In the genomic region with DNA sequence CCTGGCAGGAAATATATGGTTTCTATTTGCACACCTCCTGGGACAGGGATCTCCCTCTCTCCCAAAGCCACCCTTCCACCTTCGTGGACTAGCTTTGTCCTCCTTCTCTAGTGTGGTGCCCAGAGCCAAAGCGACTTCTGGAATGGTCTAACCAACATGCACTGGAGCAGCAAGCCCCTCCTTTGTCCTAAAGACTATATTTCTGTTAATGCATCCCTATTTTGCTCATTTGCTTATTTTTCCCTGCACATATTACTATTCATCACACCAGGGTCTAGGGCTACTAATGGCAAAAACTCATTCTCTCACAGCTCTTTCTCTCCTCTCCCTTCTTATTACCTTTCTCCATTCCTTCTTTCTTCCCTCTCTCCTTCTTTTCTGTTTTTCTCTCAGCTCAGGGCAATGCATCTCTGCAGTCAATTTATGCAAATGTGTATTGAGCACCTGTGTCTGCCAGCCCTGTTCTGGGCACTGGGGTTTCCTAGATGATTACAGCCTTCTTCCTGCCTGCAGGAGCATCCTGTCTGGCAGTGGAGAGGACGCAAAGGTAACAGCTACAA, we compare ENCODE assay signal across 3 cellular contexts.
TF ChIP-seq lines count a peak whose summit lies in the region.

No MANE protein-coding gene starts in this region.

TF ChIP-seq in SK-N-SH treated with all-trans-retinoic acid at 6 μM for 48 hours, 23 proteins besides CTCF, POLR2A, EP300 and RAD21:
- TF ChIP-seq ZNF70 (CRISPR knock-in tag; IDR thresholded peaks at IDR 0.05) (peak; percentile 93), ISL1 (CRISPR knock-in tag; IDR thresholded peaks at IDR 0.05) (no peak)

TF ChIP-seq in SK-N-SH, 30 proteins besides CTCF, POLR2A, EP300 and RAD21:
- TF ChIP-seq GABPA (IDR thresholded peaks at IDR 0.05; ENCODE audit: low read depth), result no peak
- no peak for TF ChIP-seq TEAD4 (IDR thresholded peaks at IDR 0.05; ENCODE audit: borderline replicate concordance, insufficient read depth)
- TF ChIP-seq TAF1 (IDR thresholded peaks at IDR 0.05; ENCODE audit: borderline replicate concordance, low read depth, low read length), result no peak
- TF ChIP-seq, protein P1, sequence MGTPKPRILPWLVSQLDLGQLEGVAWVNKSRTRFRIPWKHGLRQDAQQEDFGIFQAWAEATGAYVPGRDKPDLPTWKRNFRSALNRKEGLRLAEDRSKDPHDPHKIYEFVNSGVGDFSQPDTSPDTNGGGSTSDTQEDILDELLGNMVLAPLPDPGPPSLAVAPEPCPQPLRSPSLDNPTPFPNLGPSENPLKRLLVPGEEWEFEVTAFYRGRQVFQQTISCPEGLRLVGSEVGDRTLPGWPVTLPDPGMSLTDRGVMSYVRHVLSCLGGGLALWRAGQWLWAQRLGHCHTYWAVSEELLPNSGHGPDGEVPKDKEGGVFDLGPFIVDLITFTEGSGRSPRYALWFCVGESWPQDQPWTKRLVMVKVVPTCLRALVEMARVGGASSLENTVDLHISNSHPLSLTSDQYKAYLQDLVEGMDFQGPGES (IDR thresholded peaks at IDR 0.05; ENCODE audit: low read depth, low read length), result no peak
- TF ChIP-seq RXRA (IDR thresholded peaks at IDR 0.05; ENCODE audit: borderline replicate concordance, low read depth), result no peak
- no peak for TF ChIP-seq JUND (IDR thresholded peaks at IDR 0.05)
- TF ChIP-seq SMC3 (IDR thresholded peaks at IDR 0.05; ENCODE audit: low read depth, low read length), result no peak
- TF ChIP-seq, protein P2, sequence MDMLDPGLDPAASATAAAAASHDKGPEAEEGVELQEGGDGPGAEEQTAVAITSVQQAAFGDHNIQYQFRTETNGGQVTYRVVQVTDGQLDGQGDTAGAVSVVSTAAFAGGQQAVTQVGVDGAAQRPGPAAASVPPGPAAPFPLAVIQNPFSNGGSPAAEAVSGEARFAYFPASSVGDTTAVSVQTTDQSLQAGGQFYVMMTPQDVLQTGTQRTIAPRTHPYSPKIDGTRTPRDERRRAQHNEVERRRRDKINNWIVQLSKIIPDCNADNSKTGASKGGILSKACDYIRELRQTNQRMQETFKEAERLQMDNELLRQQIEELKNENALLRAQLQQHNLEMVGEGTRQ (IDR thresholded peaks at IDR 0.05; ENCODE audit: borderline replicate concordance, low read depth, low read length), result no peak
- TF ChIP-seq ELF1 (IDR thresholded peaks at IDR 0.05), result no peak
- TF ChIP-seq NRF1 (IDR thresholded peaks at IDR 0.05; ENCODE audit: low read depth, low read length), result no peak
- TF ChIP-seq MEF2A (IDR thresholded peaks at IDR 0.05; ENCODE audit: borderline replicate concordance, low read depth), result no peak
- TF ChIP-seq SIN3A (IDR thresholded peaks at IDR 0.05; ENCODE audit: borderline replicate concordance, low read depth, low read length), result no peak
TF ChIP-seq in SK-N-SH: peak in this region for 0.

TF ChIP-seq in H1, 55 proteins besides CTCF, POLR2A, EP300 and RAD21:
- TF ChIP-seq NANOG (IDR thresholded peaks at IDR 0.05; ENCODE audit: insufficient read depth, low read depth, low read length, poor library complexity, severe bottlenecking) (no peak), CTBP2 (IDR thresholded peaks at IDR 0.05; ENCODE audit: borderline replicate concordance, insufficient read depth, insufficient read length, low read length) (no peak), TBP (IDR thresholded peaks at IDR 0.05; ENCODE audit: low read depth, low read length) (no peak), SP4 (IDR thresholded peaks at IDR 0.05; ENCODE audit: low read length) (no peak), SIX5 (IDR thresholded peaks at IDR 0.05; ENCODE audit: low read depth, low read length) (no peak), HDAC2 (IDR thresholded peaks at IDR 0.05; ENCODE audit: borderline replicate concordance in 1 of 2, low read depth in 2 of 2, low read length in 2 of 2) (no peak), RXRA (IDR thresholded peaks at IDR 0.05; ENCODE audit: insufficient read depth, low read depth, low read length) (no peak)
